ENCODE assay signal across 16 cellular contexts in genomic region chr17:16969931-16970906, GRCh38. TPM values are rescaled to one million over a fixed set of nuclear protein-coding genes. Genes with fewer than 3 reads are reported as not detected.
DNase-seq lines count a peak whose midpoint lies in the region; ATAC-seq, FAIRE-seq and TF ChIP-seq lines count a peak whose summit lies in the region.
"Had no signal": no experiment of that assay in that cellular context is flagged by ENCODE, and none has a peak within 500 bp of the region (broad histone marks: within the 10 kb centered on the region; RNA-seq: fewer than 3 reads in every experiment).

No MANE protein-coding gene starts in this region.

- intact Hi-C loops in tibial artery (cut with DNase I; ENCODE audit: low total_unique reads): no loop called here

- H3K4me1 ChIP-seq in A549 (0 out of 3 replicates have a peak, but pooled peaks cover 4% of the 10 kb centered on the region), tibial artery (no peaks in the 10 kb centered on the region)
- H3K4me1 ChIP-seq: SJSA1, tibial nerve had no signal

- DNase-seq in A549 (ENCODE audit: low read depth in 1 of 2, low spot score in 1 of 2) (no peak), SHP77 (lab: John Stamatoyannopoulos, UW) (peak; percentile 53 to 69), tibial artery (no peak), COLO829 (ENCODE audit: low spot score) (no peak), midbrain (lab: John Stamatoyannopoulos, UW) (no peak)
- DNase-seq in natural killer cell treated with Interleukin-12 subunit alpha and Interleukin-12 subunit beta and Interleukin-15 and Interleukin-18, amount 100 ng/mL, for 72 hours (ENCODE audit: low spot score): no peak
- DNase-seq: immature natural killer cell, posterior cingulate gyrus had no signal

- H3K27ac ChIP-seq in A549 (no peak overlapping the region), tibial artery (no peak overlapping the region)
- H3K27ac ChIP-seq: SJSA1 had no signal

- no peak overlapping the region for H3K4me3 Mint-ChIP-seq in natural killer cell treated with Interleukin-12 subunit alpha and Interleukin-12 subunit beta and Interleukin-15 and Interleukin-18, amount 100 ng/mL, for 72 hours
- H3K4me3 Mint-ChIP-seq: activated naive CD4-positive, alpha-beta T cell treated with anti-CD3 and anti-CD28 coated beads, Interleukin-2, amount 50 U/mL, for 24 hours; immature natural killer cell had no signal

- POLR2A ChIA-PET in A549 (lab: Yijun Ruan, JAX): no interaction called here

- H3K9me3 ChIP-seq in A549 (no peaks in the 10 kb centered on the region), tibial artery (no peaks in the 10 kb centered on the region)
- H3K9me3 ChIP-seq: SJSA1, tibial nerve had no signal

- no peak overlapping the region for H3K27ac Mint-ChIP-seq in natural killer cell treated with Interleukin-12 subunit alpha and Interleukin-12 subunit beta and Interleukin-15 and Interleukin-18, amount 100 ng/mL, for 72 hours
- H3K27ac Mint-ChIP-seq: activated naive CD4-positive, alpha-beta T cell treated with anti-CD3 and anti-CD28 coated beads, Interleukin-2, amount 50 U/mL, for 24 hours; immature natural killer cell had no signal

- peaks cover 0 to 3% of the 10 kb centered on the region in 2 donors for H3K4me1 Mint-ChIP-seq in natural killer cell treated with Interleukin-12 subunit alpha and Interleukin-12 subunit beta and Interleukin-15 and Interleukin-18, amount 100 ng/mL, for 72 hours (ENCODE audit: low read depth in 2 of 2)
- H3K4me1 Mint-ChIP-seq: activated naive CD4-positive, alpha-beta T cell treated with anti-CD3 and anti-CD28 coated beads, Interleukin-2, amount 50 U/mL, for 24 hours; immature natural killer cell had no signal

- no peak overlapping the region for H3K4me3 ChIP-seq in A549
- H3K4me3 ChIP-seq in tibial artery: no peak overlapping the region
- H3K4me3 ChIP-seq: SJSA1, tibial nerve had no signal

- H3K27me3 ChIP-seq in tibial artery: peaks cover 0 to 28% of the 10 kb centered on the region in 2 donors
- H3K27me3 ChIP-seq: SJSA1 had no signal

- CTCF ChIA-PET in A549 (lab: Yijun Ruan, JAX): interaction anchor here (0.6 to 1.2 kb wide), 3 partner anchors 13 to 86 kb away, joined by 3 to 4 read pairs (median 3); no protein-coding TSS in a partner anchor

- no peak for TF ChIP-seq RAD21 in A549 (conservative IDR thresholded peaks at IDR 0.05 in 1 of 2, IDR thresholded peaks at IDR 0.05 in 1 of 2)

- TF ChIP-seq EP300 in A549 (IDR thresholded peaks at IDR 0.05): no peak

- ATAC-seq in A549 (peak; percentile 20 to 35; a peak in 4 of 6 replicates), HG02759 (IDR thresholded peaks at IDR 0.05; ENCODE audit: unreplicated experiment) (peak; percentile 36)
- ATAC-seq in natural killer cell treated with Interleukin-12 subunit alpha and Interleukin-12 subunit beta and Interleukin-15 and Interleukin-18, amount 100 ng/mL, for 72 hours: no peak

- no peaks in the 10 kb centered on the region for H3K9me3 Mint-ChIP-seq in natural killer cell treated with Interleukin-12 subunit alpha and Interleukin-12 subunit beta and Interleukin-15 and Interleukin-18, amount 100 ng/mL, for 72 hours
- H3K9me3 Mint-ChIP-seq: activated naive CD4-positive, alpha-beta T cell treated with anti-CD3 and anti-CD28 coated beads, Interleukin-2, amount 50 U/mL, for 24 hours; immature natural killer cell had no signal

- 49% methylated on average over 13 of the region's 13 CpGs for WGBS in A549 (ENCODE audit: missing lambda C conversion rate)

- H3K36me3 ChIP-seq in tibial artery: no peaks in the 10 kb centered on the region
- H3K36me3 ChIP-seq: SJSA1, tibial nerve had no signal

- TF ChIP-seq CTCF in A549 (IDR thresholded peaks at IDR 0.05) (no peak), tibial artery (IDR thresholded peaks at IDR 0.05) (no peak)

- H3K4me2 ChIP-seq in A549: no peak overlapping the region

- no peak for FAIRE-seq in A549 (lab: Jason Lieb, UNC)
- FAIRE-seq: frontal cortex had no signal

- peaks cover 0 to 11% of the 10 kb centered on the region in 2 donors for H3K27me3 Mint-ChIP-seq in natural killer cell treated with Interleukin-12 subunit alpha and Interleukin-12 subunit beta and Interleukin-15 and Interleukin-18, amount 100 ng/mL, for 72 hours

- TF ChIP-seq POLR2A in A549 (IDR thresholded peaks at IDR 0.05; ENCODE audit: low read length) (no peak), GM18526 (IDR thresholded peaks at IDR 0.05; ENCODE audit: extremely low read depth, insufficient read length) (peak; percentile 9)

- no peaks in the 10 kb centered on the region for H3K36me3 Mint-ChIP-seq in natural killer cell treated with Interleukin-12 subunit alpha and Interleukin-12 subunit beta and Interleukin-15 and Interleukin-18, amount 100 ng/mL, for 72 hours
- H3K36me3 Mint-ChIP-seq: activated naive CD4-positive, alpha-beta T cell treated with anti-CD3 and anti-CD28 coated beads, Interleukin-2, amount 50 U/mL, for 24 hours; immature natural killer cell had no signal

TF ChIP-seq in A549, 52 proteins besides CTCF, POLR2A, EP300 and RAD21 (continues in another document):
- TF ChIP-seq, protein P1, sequence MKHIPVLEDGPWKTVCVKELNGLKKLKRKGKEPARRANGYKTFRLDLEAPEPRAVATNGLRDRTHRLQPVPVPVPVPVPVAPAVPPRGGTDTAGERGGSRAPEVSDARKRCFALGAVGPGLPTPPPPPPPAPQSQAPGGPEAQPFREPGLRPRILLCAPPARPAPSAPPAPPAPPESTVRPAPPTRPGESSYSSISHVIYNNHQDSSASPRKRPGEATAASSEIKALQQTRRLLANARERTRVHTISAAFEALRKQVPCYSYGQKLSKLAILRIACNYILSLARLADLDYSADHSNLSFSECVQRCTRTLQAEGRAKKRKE (CRISPR knock-in tag; IDR thresholded peaks at IDR 0.05; ENCODE audit: low read depth): no peak
- no peak for TF ChIP-seq TFCP2L1 (CRISPR knock-in tag; IDR thresholded peaks at IDR 0.05)
- TF ChIP-seq PBX3 (IDR thresholded peaks at IDR 0.05): no peak
- TF ChIP-seq ZC3H11A (IDR thresholded peaks at IDR 0.05): no peak
- no peak for TF ChIP-seq KDM1A (IDR thresholded peaks at IDR 0.05; ENCODE audit: low read depth)
- no peak for TF ChIP-seq RFX5 (IDR thresholded peaks at IDR 0.05)
- no peak for TF ChIP-seq ZNF302 (CRISPR knock-in tag; IDR thresholded peaks at IDR 0.05)
- no peak for TF ChIP-seq HES2 (IDR thresholded peaks at IDR 0.05)
- TF ChIP-seq HDAC2 (IDR thresholded peaks at IDR 0.05): no peak
- TF ChIP-seq, protein P2, sequence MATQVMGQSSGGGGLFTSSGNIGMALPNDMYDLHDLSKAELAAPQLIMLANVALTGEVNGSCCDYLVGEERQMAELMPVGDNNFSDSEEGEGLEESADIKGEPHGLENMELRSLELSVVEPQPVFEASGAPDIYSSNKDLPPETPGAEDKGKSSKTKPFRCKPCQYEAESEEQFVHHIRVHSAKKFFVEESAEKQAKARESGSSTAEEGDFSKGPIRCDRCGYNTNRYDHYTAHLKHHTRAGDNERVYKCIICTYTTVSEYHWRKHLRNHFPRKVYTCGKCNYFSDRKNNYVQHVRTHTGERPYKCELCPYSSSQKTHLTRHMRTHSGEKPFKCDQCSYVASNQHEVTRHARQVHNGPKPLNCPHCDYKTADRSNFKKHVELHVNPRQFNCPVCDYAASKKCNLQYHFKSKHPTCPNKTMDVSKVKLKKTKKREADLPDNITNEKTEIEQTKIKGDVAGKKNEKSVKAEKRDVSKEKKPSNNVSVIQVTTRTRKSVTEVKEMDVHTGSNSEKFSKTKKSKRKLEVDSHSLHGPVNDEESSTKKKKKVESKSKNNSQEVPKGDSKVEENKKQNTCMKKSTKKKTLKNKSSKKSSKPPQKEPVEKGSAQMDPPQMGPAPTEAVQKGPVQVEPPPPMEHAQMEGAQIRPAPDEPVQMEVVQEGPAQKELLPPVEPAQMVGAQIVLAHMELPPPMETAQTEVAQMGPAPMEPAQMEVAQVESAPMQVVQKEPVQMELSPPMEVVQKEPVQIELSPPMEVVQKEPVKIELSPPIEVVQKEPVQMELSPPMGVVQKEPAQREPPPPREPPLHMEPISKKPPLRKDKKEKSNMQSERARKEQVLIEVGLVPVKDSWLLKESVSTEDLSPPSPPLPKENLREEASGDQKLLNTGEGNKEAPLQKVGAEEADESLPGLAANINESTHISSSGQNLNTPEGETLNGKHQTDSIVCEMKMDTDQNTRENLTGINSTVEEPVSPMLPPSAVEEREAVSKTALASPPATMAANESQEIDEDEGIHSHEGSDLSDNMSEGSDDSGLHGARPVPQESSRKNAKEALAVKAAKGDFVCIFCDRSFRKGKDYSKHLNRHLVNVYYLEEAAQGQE (IDR thresholded peaks at IDR 0.05): no peak
- no peak for TF ChIP-seq CBX2 (IDR thresholded peaks at IDR 0.05; ENCODE audit: borderline replicate concordance, low read depth)
- no peak for TF ChIP-seq ZFP36 (IDR thresholded peaks at IDR 0.05; ENCODE audit: borderline replicate concordance, partially characterized antibody)
- no peak for TF ChIP-seq PHF8 (IDR thresholded peaks at IDR 0.05; ENCODE audit: borderline replicate concordance, low read depth)
- no peak for TF ChIP-seq SREBF2 (IDR thresholded peaks at IDR 0.05)

RNA-seq across cellular contexts. Expression of gene TNFRSF13B, which starts 1.7 kb away (rescaled TPM):
- polyA plus RNA-seq in A549 (2011; rRNA removed) (not detected in 2 replicates), A549 (2017; fragmentation: RNase III; extraction: RNeasy Plus Mini Kit Qiagen cat#74134 plus additional on column Dnase treatment) (not detected in 3 replicates)
- not detected in 2 replicates for polyA plus RNA-seq in A549 (2012; cell fraction: cytosol; rRNA removed)
- polyA plus RNA-seq in A549 (2012; cell fraction: nucleus; rRNA removed): not detected in 2 replicates
- not detected in 2 replicates for polyA minus RNA-seq in A549 (2011; rRNA and poly(A)+ RNA removed)
- 1 to 10 TPM in 1 of 2 donors, not detected in 1; 2.3 TPM for total RNA-seq in natural killer cell treated with Interleukin-12 subunit alpha and Interleukin-12 subunit beta and Interleukin-15 and Interleukin-18, amount 100 ng/mL, for 72 hours
- total RNA-seq: A673, cardiac septum, frontal cortex, SJSA1, tibial nerve had no signal
- polyA plus RNA-seq: immature natural killer cell had no signal

Comparison
In these comparisons a context has a peak if more than half of its experiments do, and no peak if none do; other contexts are left out.
1. ATAC-seq: peak in A549 (2 of 2) and HG02759 (single experiment); none in natural killer cell treated with Interleukin-12 subunit alpha and Interleukin-12 subunit beta and Interleukin-15 and Interleukin-18, amount 100 ng/mL, for 72 hours (0 of 2).
2. DNase-seq: peak in SHP77 (2 of 2); none in A549 (0 of 2), tibial artery (0 of 2), COLO829 (single experiment), midbrain (single experiment) and natural killer cell treated with Interleukin-12 subunit alpha and Interleukin-12 subunit beta and Interleukin-15 and Interleukin-18, amount 100 ng/mL, for 72 hours (single experiment).